ENCODE assay signal across 8 cellular contexts in the genomic region with DNA sequence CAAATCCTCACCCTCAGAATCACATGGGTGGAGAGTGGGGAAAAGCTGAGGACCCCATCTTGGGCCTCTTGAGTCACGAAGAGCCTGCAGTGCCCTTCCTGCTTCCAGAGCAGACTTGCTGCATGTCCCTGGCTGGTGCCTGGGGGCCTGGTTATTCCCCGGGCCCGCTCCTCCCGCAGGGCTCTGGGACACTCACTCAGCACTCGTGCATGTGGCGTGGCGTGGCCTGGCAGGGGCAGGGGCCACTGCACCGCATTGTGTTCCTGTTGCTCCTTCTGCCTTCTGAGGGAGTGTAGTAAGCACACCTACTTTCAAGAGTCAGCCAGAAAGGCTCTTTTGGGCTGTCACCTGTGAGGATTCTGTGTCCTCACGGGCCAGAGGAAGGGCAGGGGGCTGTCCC. TPM values are rescaled to one million over a fixed set of nuclear protein-coding genes. Genes with fewer than 3 reads are reported as not detected.
"Had no signal": no experiment of that assay in that cellular context is flagged by ENCODE, and none has a peak within 500 bp of the region (broad histone marks: within the 10 kb centered on the region; RNA-seq: fewer than 3 reads in every experiment).

No MANE protein-coding gene starts in this region.

- DNase-seq: IMR-90, KBM-7, KG1 had no signal

- ATAC-seq: HepG2 had no signal

- H3K27ac ChIP-seq: HL-60 had no signal

RNA-seq across cellular contexts. Expression of a gene that starts 18.1 kb away (rescaled TPM):
- total RNA-seq: HT1080 had no signal
- polyA plus RNA-seq: IgD-negative memory B cell had no signal

RNA-seq across cellular contexts. Expression of a gene that starts 33.7 kb away (rescaled TPM):
- total RNA-seq: HepG2, HT-29, IMR-90 had no signal
- polyA plus RNA-seq: HepG2, IgD-negative memory B cell, IMR-90 had no signal
